8 cellular contexts compared by ENCODE assay signal in the genomic region with DNA sequence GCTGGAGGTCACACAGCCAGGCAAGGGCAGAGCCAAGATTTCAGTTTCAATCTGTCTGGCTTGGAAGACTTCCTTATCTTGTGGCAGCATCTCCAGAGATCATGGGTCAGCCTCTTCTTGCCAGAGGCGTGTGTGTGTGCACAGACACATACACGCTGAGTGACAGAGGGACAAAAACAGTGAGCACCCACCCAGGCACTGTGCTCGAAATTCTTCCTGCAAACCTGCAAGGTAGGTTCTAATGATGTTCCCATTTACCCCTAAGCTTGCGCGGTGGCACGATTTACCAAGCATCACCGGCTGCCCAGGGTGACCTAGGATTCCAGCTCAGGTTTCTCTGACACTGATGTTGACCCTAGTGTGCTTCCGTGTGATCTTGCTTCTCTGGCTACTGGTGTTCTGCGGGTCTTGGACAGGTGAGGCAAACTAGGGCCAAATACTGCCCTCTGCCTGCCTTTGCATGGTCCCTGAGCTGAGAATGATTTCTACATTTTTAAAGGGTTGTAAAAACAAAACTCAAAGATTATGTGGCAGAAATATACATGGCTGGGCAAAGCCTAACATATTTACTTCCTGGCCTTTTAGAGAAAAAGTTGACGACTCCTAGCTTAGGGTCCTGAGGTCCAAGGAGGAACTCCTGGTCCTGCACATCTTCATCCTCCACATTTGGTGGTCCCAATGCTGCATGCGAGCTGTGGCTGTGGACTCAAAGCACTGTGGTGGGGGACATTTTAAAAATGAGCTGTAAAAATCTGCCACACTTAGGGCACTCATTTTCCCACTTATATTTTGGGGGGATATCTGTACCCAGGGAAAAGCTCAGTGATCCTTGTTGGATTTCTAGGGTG.
DNase-seq lines count a peak whose midpoint lies in the region; ATAC-seq and TF ChIP-seq lines count a peak whose summit lies in the region.

No MANE protein-coding gene starts in this region.

- H3K36me3 ChIP-seq in ascending aorta (no peaks in the 10 kb centered on the region), liver (ENCODE audit: control insufficient read depth in 4 of 4, insufficient read depth in 3 of 4, low read depth in 1 of 4, low read length in 3 of 4) (no peaks in the 10 kb centered on the region), transverse colon (no peaks in the 10 kb centered on the region)

- H3K9ac ChIP-seq in liver (ENCODE audit: low read depth in 1 of 2, low read length in 2 of 2), result peak overlapping the region in 1 of 2 donors; percentile 0

- TF ChIP-seq RAD21 in Ishikawa (IDR thresholded peaks at IDR 0.05; ENCODE audit: low read depth) (peak; percentile 41), liver (IDR thresholded peaks at IDR 0.05) (peak in 1 of 2 donors; percentile 10)

- peak overlapping the region; percentile 66 to 75 for H3K4me3 ChIP-seq in ascending aorta
- no peak overlapping the region for H3K4me3 ChIP-seq in liver (ENCODE audit: low read depth in 1 of 3, low read length in 3 of 3)
- H3K4me3 ChIP-seq in transverse colon, result peak overlapping the region in 3 of 4 donors; percentile 45 to 66 (median 52)

- H3K27me3 ChIP-seq in ascending aorta (no peaks in the 10 kb centered on the region), liver (ENCODE audit: control insufficient read depth in 4 of 4, insufficient read depth in 4 of 4, low read length in 3 of 4) (no peaks in the 10 kb centered on the region), transverse colon (no peaks in the 10 kb centered on the region)

- TF ChIP-seq CTCF in ascending aorta (IDR thresholded peaks at IDR 0.05) (no peak), liver (IDR thresholded peaks at IDR 0.05; ENCODE audit: low read depth, low read length, missing input control) (peak; percentile 1), transverse colon (IDR thresholded peaks at IDR 0.05) (no peak)

- DNase-seq in CD1c-positive myeloid dendritic cell (ENCODE audit: extremely low spot score) (peak; percentile 44), ascending aorta (ENCODE audit: low spot score in 2 of 2) (peak in 1 of 2 donors; percentile 55), transverse colon (no peak), NCI-H187 (lab: John Stamatoyannopoulos, UW) (no peak), SKM-1 (lab: John Stamatoyannopoulos, UW; ENCODE audit: unreplicated experiment) (no peak)

- intact Hi-C loops in ascending aorta (cut with DNase I), result loop anchor here (2.0 to 5.0 kb wide), 6 partner anchors 105 to 895 kb away; no protein-coding TSS in a partner anchor
- intact Hi-C loops in transverse colon (cut with DNase I; ENCODE audit: low total_unique reads), result loop anchor here (10.0 kb wide), 1 partner anchor 893 kb away; no protein-coding TSS in a partner anchor

- peak overlapping the region; percentile 78 to 82 for H3K27ac ChIP-seq in ascending aorta
- H3K27ac ChIP-seq in liver (ENCODE audit: low read depth in 1 of 2, low read length in 2 of 2), result peak overlapping the region; percentile 92 to 94
- H3K27ac ChIP-seq in transverse colon, result peak overlapping the region; percentile 89 to 93 (median 90)

- WGBS in liver, result 88% methylated on average over 11 of the region's 11 CpGs
- 69 to 83% methylated on average over 2 to 11 of the region's 11 CpGs for WGBS in transverse colon (ENCODE audit: low coverage in 1 of 2), 2 donors

- no peak for TF ChIP-seq POLR2A in transverse colon (IDR thresholded peaks at IDR 0.05)

- H3K9me3 ChIP-seq in ascending aorta, result no peaks in the 10 kb centered on the region
- no peaks in the 10 kb centered on the region for H3K9me3 ChIP-seq in liver (ENCODE audit: control insufficient read depth in 4 of 4, low read length in 3 of 4)
- H3K9me3 ChIP-seq in transverse colon, result no peaks in the 10 kb centered on the region

- TF ChIP-seq EP300 in Ishikawa (IDR thresholded peaks at IDR 0.05; ENCODE audit: borderline replicate concordance), result no peak
- TF ChIP-seq EP300 in transverse colon (IDR thresholded peaks at IDR 0.05; ENCODE audit: low read depth), result no peak

- ATAC-seq in HG02970 (IDR thresholded peaks at IDR 0.05; ENCODE audit: low FRiP score, unreplicated experiment), result no peak

- H3K4me1 ChIP-seq in ascending aorta (peaks cover 0 to 11% of the 10 kb centered on the region in 2 donors), liver (ENCODE audit: control insufficient read depth in 4 of 4, insufficient read depth in 4 of 4, low read length in 3 of 4) (peaks cover 0 to 14% (median 10%) of the 10 kb centered on the region in 4 donors), transverse colon (peaks cover 6 to 16% (median 10%) of the 10 kb centered on the region in 4 donors)

- in situ Hi-C loops in transverse colon (cut with MboI; ENCODE audit: low pct_ligation_motif_present in 1 of 4, low pct_unique_long_range_greater_than_20kb in 1 of 4, low sequenced_read_pairs in 3 of 4), result loop anchor here in 2 of 4 donors (10.0 kb wide), 2 partner anchors 257 to 893 kb away; no protein-coding TSS in a partner anchor

TF ChIP-seq in Ishikawa, 13 proteins besides CTCF, POLR2A, EP300 and RAD21 (continues in another document):
- TF ChIP-seq TAF1 (IDR thresholded peaks at IDR 0.05; ENCODE audit: low read depth) (no peak), ZBTB7A (IDR thresholded peaks at IDR 0.05; ENCODE audit: low read depth) (no peak), EGR1 (IDR thresholded peaks at IDR 0.05) (no peak), YY1 (IDR thresholded peaks at IDR 0.05; ENCODE audit: low read depth) (no peak), FOXM1 (IDR thresholded peaks at IDR 0.05; ENCODE audit: borderline replicate concordance, low read depth) (no peak), TEAD4 (IDR thresholded peaks at IDR 0.05) (no peak), NFIC (IDR thresholded peaks at IDR 0.05) (no peak)
- TF ChIP-seq, protein P1, sequence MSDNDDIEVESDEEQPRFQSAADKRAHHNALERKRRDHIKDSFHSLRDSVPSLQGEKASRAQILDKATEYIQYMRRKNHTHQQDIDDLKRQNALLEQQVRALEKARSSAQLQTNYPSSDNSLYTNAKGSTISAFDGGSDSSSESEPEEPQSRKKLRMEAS (IDR thresholded peaks at IDR 0.05), result no peak
- TF ChIP-seq, protein P2, sequence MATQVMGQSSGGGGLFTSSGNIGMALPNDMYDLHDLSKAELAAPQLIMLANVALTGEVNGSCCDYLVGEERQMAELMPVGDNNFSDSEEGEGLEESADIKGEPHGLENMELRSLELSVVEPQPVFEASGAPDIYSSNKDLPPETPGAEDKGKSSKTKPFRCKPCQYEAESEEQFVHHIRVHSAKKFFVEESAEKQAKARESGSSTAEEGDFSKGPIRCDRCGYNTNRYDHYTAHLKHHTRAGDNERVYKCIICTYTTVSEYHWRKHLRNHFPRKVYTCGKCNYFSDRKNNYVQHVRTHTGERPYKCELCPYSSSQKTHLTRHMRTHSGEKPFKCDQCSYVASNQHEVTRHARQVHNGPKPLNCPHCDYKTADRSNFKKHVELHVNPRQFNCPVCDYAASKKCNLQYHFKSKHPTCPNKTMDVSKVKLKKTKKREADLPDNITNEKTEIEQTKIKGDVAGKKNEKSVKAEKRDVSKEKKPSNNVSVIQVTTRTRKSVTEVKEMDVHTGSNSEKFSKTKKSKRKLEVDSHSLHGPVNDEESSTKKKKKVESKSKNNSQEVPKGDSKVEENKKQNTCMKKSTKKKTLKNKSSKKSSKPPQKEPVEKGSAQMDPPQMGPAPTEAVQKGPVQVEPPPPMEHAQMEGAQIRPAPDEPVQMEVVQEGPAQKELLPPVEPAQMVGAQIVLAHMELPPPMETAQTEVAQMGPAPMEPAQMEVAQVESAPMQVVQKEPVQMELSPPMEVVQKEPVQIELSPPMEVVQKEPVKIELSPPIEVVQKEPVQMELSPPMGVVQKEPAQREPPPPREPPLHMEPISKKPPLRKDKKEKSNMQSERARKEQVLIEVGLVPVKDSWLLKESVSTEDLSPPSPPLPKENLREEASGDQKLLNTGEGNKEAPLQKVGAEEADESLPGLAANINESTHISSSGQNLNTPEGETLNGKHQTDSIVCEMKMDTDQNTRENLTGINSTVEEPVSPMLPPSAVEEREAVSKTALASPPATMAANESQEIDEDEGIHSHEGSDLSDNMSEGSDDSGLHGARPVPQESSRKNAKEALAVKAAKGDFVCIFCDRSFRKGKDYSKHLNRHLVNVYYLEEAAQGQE (IDR thresholded peaks at IDR 0.05; ENCODE audit: low read depth), result no peak

TF ChIP-seq in liver, 16 proteins besides CTCF, POLR2A, EP300 and RAD21:
- no peak for TF ChIP-seq HNF4A (conservative IDR thresholded peaks at IDR 0.05)
TF ChIP-seq in liver: peak in this region for 0.

Comparison
In these comparisons a context has a peak if more than half of its experiments do, and no peak if none do; other contexts are left out.
1. H3K4me3 ChIP-seq: peak in ascending aorta (2 of 2) and transverse colon (3 of 4); none in liver (0 of 3).
2. Peak in every context shown above with its lines, with median percentiles within 50 percentile points of each other: H3K27ac ChIP-seq.